In genomic region chr7:24291271-24291670, GRCh38 we compare ENCODE assay signal across 1 cellular context.
TF ChIP-seq lines count a peak whose summit lies in the region.

No MANE protein-coding gene starts in this region.

TF ChIP-seq in HepG2, 621 proteins besides CTCF, POLR2A, EP300 and RAD21 (continued from another document):
- TF ChIP-seq BCLAF1 (IDR thresholded peaks at IDR 0.05), result no peak
- TF ChIP-seq ETV6 (CRISPR knock-in tag; conservative IDR thresholded peaks at IDR 0.05), result no peak
- no peak for TF ChIP-seq ZNF281 (CRISPR knock-in tag; IDR thresholded peaks at IDR 0.05; ENCODE audit: borderline replicate concordance)
- TF ChIP-seq DNMT1 (CRISPR knock-in tag; IDR thresholded peaks at IDR 0.05), result no peak
- no peak for TF ChIP-seq DR1 (CRISPR knock-in tag; IDR thresholded peaks at IDR 0.05)
- TF ChIP-seq NPAS2 (CRISPR knock-in tag; IDR thresholded peaks at IDR 0.05; ENCODE audit: borderline replicate concordance), result no peak
- TF ChIP-seq, protein P1, sequence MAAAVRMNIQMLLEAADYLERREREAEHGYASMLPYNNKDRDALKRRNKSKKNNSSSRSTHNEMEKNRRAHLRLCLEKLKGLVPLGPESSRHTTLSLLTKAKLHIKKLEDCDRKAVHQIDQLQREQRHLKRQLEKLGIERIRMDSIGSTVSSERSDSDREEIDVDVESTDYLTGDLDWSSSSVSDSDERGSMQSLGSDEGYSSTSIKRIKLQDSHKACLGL (CRISPR knock-in tag; IDR thresholded peaks at IDR 0.05), result no peak
- no peak for TF ChIP-seq KLF13 (CRISPR knock-in tag; IDR thresholded peaks at IDR 0.05)
- TF ChIP-seq ISX (CRISPR knock-in tag; conservative IDR thresholded peaks at IDR 0.05), result no peak
